Comparison of ENCODE assay signal across 20 cellular contexts in genomic region chr17:62032480-62032879, GRCh38.
"Had no signal": no experiment of that assay in that cellular context is flagged by ENCODE, and none has a peak within 500 bp of the region (broad histone marks: within the 10 kb centered on the region; RNA-seq: fewer than 3 reads in every experiment).

No MANE protein-coding gene starts in this region.

- H3K9me3 ChIP-seq: pancreas, suprapubic skin, transverse colon had no signal

- FAIRE-seq: pancreas, small intestine, urothelium cell line had no signal

- DNase-seq: activated CD4-positive, alpha-beta T cell treated with anti-CD3 and anti-CD28 coated beads, Interleukin-2, amount 50 U/mL, for 48 hours; activated CD8-positive, alpha-beta memory T cell treated with anti-CD3 and anti-CD28 coated beads, Interleukin-2, amount 50 U/mL, for 48 hours; activated effector memory CD4-positive, alpha-beta T cell treated with Interleukin-2 at 50 U/mL for 16 hours; activated naive CD4-positive, alpha-beta T cell treated with anti-CD3 and anti-CD28 coated beads for 36 hours; activated naive CD8-positive, alpha-beta T cell treated with anti-CD3 and anti-CD28 coated beads, Interleukin-2, amount 50 U/mL, for 24 hours; activated T-cell treated with anti-CD3 and anti-CD28 coated beads, Interleukin-2, amount 50 U/mL, for 48 hours; cerebellar nuclear complex; cortex of kidney; hippocampal formation; kidney glomerular epithelial cell; pancreas; small intestine; stimulated activated CD4-positive, alpha-beta T cell treated with anti-CD3 and anti-CD28 coated beads, Interleukin-2, amount 100 ng/mL, for 24 hours; stimulated activated naive CD8-positive, alpha-beta T cell treated with anti-CD3 and anti-CD28 coated beads, Interleukin-15, amount 100 ng/mL, for 72 hours; transverse colon had no signal

- H3K27ac ChIP-seq: epithelial cell of prostate, pancreas, suprapubic skin, transverse colon had no signal

- H3K4me3 ChIP-seq: pancreas, suprapubic skin, transverse colon had no signal

- ATAC-seq: activated naive CD8-positive, alpha-beta T cell treated with anti-CD3 and anti-CD28 coated beads, Interleukin-2, amount 50 U/mL, for 24 hours; pancreas; sciatic nerve; stimulated activated effector memory CD8-positive, alpha-beta T cell treated with anti-CD3 and anti-CD28 coated beads, Interleukin-12 subunit alpha, Interleukin-12 subunit beta, amount 100 ng/mL, for 72 hours; stimulated activated naive CD8-positive, alpha-beta T cell treated with anti-CD3 and anti-CD28 coated beads, Interleukin-15, amount 100 ng/mL, for 72 hours had no signal

- H3K4me1 ChIP-seq: pancreas, suprapubic skin had no signal

- H3K27me3 ChIP-seq: pancreas, suprapubic skin, transverse colon had no signal
